ENCODE assay signal across 17 cellular contexts in the genomic region with DNA sequence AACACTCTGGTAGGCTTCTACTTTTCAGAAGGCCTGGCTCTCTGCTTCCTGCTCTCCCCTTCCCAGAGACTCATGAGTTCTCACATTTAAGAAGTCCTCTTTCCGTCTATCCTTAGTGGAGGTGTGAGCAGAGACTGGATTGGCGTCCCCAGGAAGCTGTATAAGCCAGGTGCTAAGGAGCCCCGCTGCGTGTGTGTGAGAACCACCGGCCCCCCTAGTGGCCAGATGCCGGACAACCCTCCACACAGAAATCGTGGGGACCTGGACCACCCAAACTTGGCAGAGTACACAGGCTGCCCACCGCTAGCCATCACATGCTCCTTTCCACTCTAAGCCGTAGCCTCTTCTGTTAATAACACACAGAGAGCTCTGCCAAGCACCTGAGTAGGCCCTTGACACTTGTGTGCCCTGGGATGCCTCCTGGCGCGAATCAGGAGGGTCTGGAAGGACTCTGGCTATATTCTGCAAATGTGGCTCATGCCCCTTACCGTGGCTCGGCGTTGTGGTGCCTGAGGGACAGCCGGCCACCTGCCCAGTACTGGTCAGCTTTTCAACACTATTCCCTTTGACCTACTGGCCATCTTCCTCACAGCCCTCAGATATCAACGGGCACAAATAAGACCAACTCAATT.
A peak's percentile ranks its signal among the peaks of the same experiment; 100 is the strongest.
DNase-seq lines count a peak whose midpoint lies in the region; ATAC-seq and TF ChIP-seq lines count a peak whose summit lies in the region.
"Had no signal": no experiment of that assay in that cellular context is flagged by ENCODE, and none has a peak within 500 bp of the region (broad histone marks: within the 10 kb centered on the region; RNA-seq: fewer than 3 reads in every experiment).

No MANE protein-coding gene starts in this region.

- no peak overlapping the region for H3K27ac ChIP-seq in RWPE2 (ENCODE audit: poor library complexity, severe bottlenecking)
- H3K27ac ChIP-seq: BLaER1 treated with 17β-estradiol and CSF1 and Interleukin-3, amounts not matched to agents 10 nM and 100 nM; dorsolateral prefrontal cortex; prostate gland; vagina had no signal

- no peaks in the 10 kb centered on the region for H3K36me3 ChIP-seq in RWPE2 (ENCODE audit: low read depth)
- H3K36me3 ChIP-seq: prostate gland had no signal

- no peaks in the 10 kb centered on the region for H3K27me3 ChIP-seq in RWPE2 (ENCODE audit: insufficient read depth, poor library complexity, severe bottlenecking)
- H3K27me3 ChIP-seq: BLaER1 treated with 17β-estradiol and CSF1 and Interleukin-3, amounts not matched to agents 10 nM and 100 nM; dorsolateral prefrontal cortex; vagina had no signal

- no peak for ATAC-seq in RWPE2 (ENCODE audit: low read depth)
- ATAC-seq in HG02588 (IDR thresholded peaks at IDR 0.05; ENCODE audit: unreplicated experiment), result no peak

- H3K4me1 ChIP-seq in RWPE2 (ENCODE audit: insufficient read depth, poor library complexity, severe bottlenecking), result peaks cover 16% of the 10 kb centered on the region
- H3K4me1 ChIP-seq: prostate gland had no signal

- TF ChIP-seq CTCF in AG09309 (IDR thresholded peaks at IDR 0.05; ENCODE audit: control insufficient read depth, insufficient read depth, low read depth, low read length, missing control alignments) (peak; percentile 22), GM12872 (IDR thresholded peaks at IDR 0.05; ENCODE audit: insufficient read depth, low read depth, low read length) (peak; percentile 34; the same call in 2 of the 3 replicates), RWPE2 (IDR thresholded peaks at IDR 0.05; ENCODE audit: poor library complexity, severe bottlenecking) (peak; percentile 6)

- no peak for DNase-seq in AG09309 (ENCODE audit: low read depth)
- no peak for DNase-seq in RWPE2 (ENCODE audit: low spot score)
- DNase-seq in iPS-NIHi7 (ENCODE audit: extremely low spot score), result peak; percentile 66
- no peak for DNase-seq in NCI-H748 treated with DMSO at 0.1 percent for 48 hours (lab: John Stamatoyannopoulos, UW)
- no peak for DNase-seq in SKM-1 treated with dmso at 0.1 percent for 144 hours (lab: John Stamatoyannopoulos, UW; ENCODE audit: unreplicated experiment)
- no peak for DNase-seq in NCI-H446 (lab: John Stamatoyannopoulos, UW)
- DNase-seq: activated CD4-positive, alpha-beta T cell treated with anti-CD3 and anti-CD28 coated beads, Interleukin-2, amount 10 ng/mL, durations not matched to agents 7 days and 5 days; amygdala; dorsolateral prefrontal cortex; EL; MV-4-11; T-helper 2 cell had no signal

- H3K9me3 ChIP-seq in RWPE2 (ENCODE audit: severe bottlenecking), result no peaks in the 10 kb centered on the region
- H3K9me3 ChIP-seq: BLaER1 treated with 17β-estradiol and CSF1 and Interleukin-3, amounts not matched to agents 10 nM and 100 nM; prostate gland; vagina had no signal

- H3K4me3 ChIP-seq in AG09309 (ENCODE audit: control insufficient read depth, low read depth, low read length), result no peak overlapping the region
- no peak overlapping the region for H3K4me3 ChIP-seq in RWPE2 (ENCODE audit: severe bottlenecking)
- H3K4me3 ChIP-seq: BLaER1 treated with 17β-estradiol and CSF1 and Interleukin-3, amounts not matched to agents 10 nM and 100 nM; dorsolateral prefrontal cortex; prostate gland; vagina had no signal
